In genomic region chr6:122392564-122393338, GRCh38 we compare ENCODE assay signal across 24 cellular contexts. TPM values are rescaled to one million over a fixed set of nuclear protein-coding genes. Genes with fewer than 3 reads are reported as not detected.
DNase-seq lines count a peak whose midpoint lies in the region; ATAC-seq, FAIRE-seq and TF ChIP-seq lines count a peak whose summit lies in the region.
"Had no signal": no experiment of that assay in that cellular context is flagged by ENCODE, and none has a peak within 500 bp of the region (broad histone marks: within the 10 kb centered on the region; RNA-seq: fewer than 3 reads in every experiment).

No MANE protein-coding gene starts in this region.

- no peaks in the 10 kb centered on the region for H3K9me3 Mint-ChIP-seq in activated CD4-positive, alpha-beta memory T cell treated with anti-CD3 and anti-CD28 coated beads for 36 hours
- H3K9me3 Mint-ChIP-seq in activated CD4-positive, alpha-beta memory T cell treated with anti-CD3 and anti-CD28 coated beads, Interleukin-2, amount 10 ng/mL, durations not matched to agents 7 days and 5 days: no peaks in the 10 kb centered on the region
- H3K9me3 Mint-ChIP-seq in GM23338: no peaks in the 10 kb centered on the region; the same call in 2 of the 3 replicates
- H3K9me3 Mint-ChIP-seq in nephron progenitor cell: no peaks in the 10 kb centered on the region

- H3F3A ChIP-seq in GM23338 (replicated peaks; ENCODE audit: low read depth): 0 out of 2 replicates have a peak, but pooled peaks cover 5% of the 10 kb centered on the region

- H3K9me3 ChIP-seq in K562 (replicated peaks; ENCODE audit: control insufficient read depth, insufficient read depth, low read depth, low read length): no peaks in the 10 kb centered on the region

- intact Hi-C loops in activated CD4-positive, alpha-beta memory T cell treated with anti-CD3 and anti-CD28 coated beads for 36 hours (cut with micrococcal nuclease): loop anchor here (1.0 kb wide), 2 partner anchors 30 to 79 kb away; partner anchors contain the start of gene SERINC1
- intact Hi-C loops in K562 (cut with micrococcal nuclease): no loop called here

- peak; percentile 31; the same call in 1 of the 2 replicates for TF ChIP-seq POLR2A in K562 (conservative IDR thresholded peaks at IDR 0.05)

- DNase-seq in activated CD4-positive, alpha-beta memory T cell treated with anti-CD3 and anti-CD28 coated beads for 36 hours: no peak
- DNase-seq in activated CD4-positive, alpha-beta memory T cell treated with anti-CD3 and anti-CD28 coated beads, Interleukin-2, amount 10 ng/mL, durations not matched to agents 7 days and 5 days: no peak
- peak; percentile 57 for DNase-seq in GM23338 (ENCODE audit: low spot score)
- no peak for DNase-seq in K562 (ENCODE audit: extremely low read depth in 1 of 4, low spot score in 3 of 4)
- DNase-seq in nephron progenitor cell: no peak
- no peak for DNase-seq in ACHN
- DNase-seq: 8988T; Calu3; DMS79 treated with DMSO at 0.1 percent for 48 hours; GF-D8; KBM-7; MV-4-11; NCI-H1105; NCI-H1436 treated with DMSO at 0.1 percent for 48 hours; NCI-H187 treated with DMSO at 0.1 percent for 48 hours; NCI-H446; NCI-H526; NCI-H82; NK-92 treated with Interleukin-12 subunit alpha and Interleukin-12 subunit beta, amount 100 ng/mL, for 24 hours; PC-3 had no signal

- H3K27me3 ChIP-seq in GM23338 (ENCODE audit: insufficient read depth) (peaks cover 100% of the 10 kb centered on the region), K562 (ENCODE audit: control insufficient read depth in 2 of 2, insufficient read depth in 2 of 2, low read length in 2 of 2) (no peaks in the 10 kb centered on the region)

- TF ChIP-seq CTCF in GM23338 (conservative IDR thresholded peaks at IDR 0.05; ENCODE audit: low read depth in 2 of 2): peak in 1 of 2 experiments; percentile 16; a peak in 1 of 4 replicates
- no peak for TF ChIP-seq CTCF in K562 (IDR thresholded peaks at IDR 0.05 in 2 of 3, conservative IDR thresholded peaks at IDR 0.05 in 1 of 3; ENCODE audit: insufficient read depth in 2 of 3, low read depth in 1 of 3, low read length in 3 of 3)
- no peak for TF ChIP-seq CTCF in nephron progenitor cell (IDR thresholded peaks at IDR 0.05)

- CTCF ChIA-PET in activated CD4-positive, alpha-beta memory T cell treated with anti-CD3 and anti-CD28 coated beads for 36 hours (lab: Charles Lee): interaction anchor here (0.8 to 3.4 kb wide), 4 partner anchors 10 to 137 kb away, joined by 3 to 24 read pairs (median 6); no protein-coding TSS in a partner anchor
- CTCF ChIA-PET in activated CD4-positive, alpha-beta memory T cell treated with anti-CD3 and anti-CD28 coated beads, Interleukin-2, amount 10 ng/mL, durations not matched to agents 7 days and 5 days (lab: Charles Lee): interaction anchor here (1.8 kb wide), 1 partner anchor 138 kb away, joined by 7 read pairs; no protein-coding TSS in a partner anchor
- CTCF ChIA-PET in K562 (lab: Yijun Ruan, JAX; ENCODE audit: low intra/inter-chr PET ratio): no interaction called here

- H3K36me3 ChIP-seq in GM23338 (ENCODE audit: insufficient read depth) (no peaks in the 10 kb centered on the region), K562 (ENCODE audit: control insufficient read depth, insufficient read depth, low read length) (no peaks in the 10 kb centered on the region)

- TF ChIP-seq RAD21 in K562 (CRISPR knock-in tag; conservative IDR thresholded peaks at IDR 0.05 in 1 of 2, IDR thresholded peaks at IDR 0.05 in 1 of 2): no peak

- H2AFZ ChIP-seq in GM23338: no peak overlapping the region
- H2AFZ ChIP-seq in K562 (ENCODE audit: low read depth, low read length): peak overlapping the region; percentile 89

- H3K27me3 Mint-ChIP-seq in activated CD4-positive, alpha-beta memory T cell treated with anti-CD3 and anti-CD28 coated beads for 36 hours: peaks cover 3% of the 10 kb centered on the region
- no peaks in the 10 kb centered on the region for H3K27me3 Mint-ChIP-seq in activated CD4-positive, alpha-beta memory T cell treated with anti-CD3 and anti-CD28 coated beads, Interleukin-2, amount 10 ng/mL, durations not matched to agents 7 days and 5 days
- H3K27me3 Mint-ChIP-seq in GM23338 (ENCODE audit: insufficient read depth, low read depth, poor library complexity) (peaks cover 88% of the 10 kb centered on the region), nephron progenitor cell (ENCODE audit: low read depth, poor library complexity) (peaks cover 42% of the 10 kb centered on the region)

- 29% methylated on average over 6 of the region's 6 CpGs for WGBS in K562 (ENCODE audit: insufficient coverage, low coverage, missing lambda C conversion rate)

- peaks cover 15% of the 10 kb centered on the region for H3K4me1 Mint-ChIP-seq in activated CD4-positive, alpha-beta memory T cell treated with anti-CD3 and anti-CD28 coated beads for 36 hours (ENCODE audit: low read depth)
- H3K4me1 Mint-ChIP-seq in activated CD4-positive, alpha-beta memory T cell treated with anti-CD3 and anti-CD28 coated beads, Interleukin-2, amount 10 ng/mL, durations not matched to agents 7 days and 5 days: peaks cover 3% of the 10 kb centered on the region
- H3K4me1 Mint-ChIP-seq in GM23338 (peaks cover 2% of the 10 kb centered on the region; the same call in 2 of the 3 replicates), nephron progenitor cell (no peaks in the 10 kb centered on the region)

- H4K20me1 ChIP-seq in GM23338 (replicated peaks; ENCODE audit: insufficient read depth): peaks cover 30% of the 10 kb centered on the region
- no peaks in the 10 kb centered on the region for H4K20me1 ChIP-seq in K562 (replicated peaks; ENCODE audit: control insufficient read depth, insufficient read depth, low read length)

- H3K4me3 Mint-ChIP-seq in activated CD4-positive, alpha-beta memory T cell treated with anti-CD3 and anti-CD28 coated beads for 36 hours: no peak overlapping the region
- H3K4me3 Mint-ChIP-seq in activated CD4-positive, alpha-beta memory T cell treated with anti-CD3 and anti-CD28 coated beads, Interleukin-2, amount 10 ng/mL, durations not matched to agents 7 days and 5 days: no peak overlapping the region
- no peak overlapping the region for H3K4me3 Mint-ChIP-seq in GM23338
- no peak overlapping the region for H3K4me3 Mint-ChIP-seq in nephron progenitor cell

- H3K27ac Mint-ChIP-seq in activated CD4-positive, alpha-beta memory T cell treated with anti-CD3 and anti-CD28 coated beads for 36 hours: peak overlapping the region; percentile 64
- no peak overlapping the region for H3K27ac Mint-ChIP-seq in activated CD4-positive, alpha-beta memory T cell treated with anti-CD3 and anti-CD28 coated beads, Interleukin-2, amount 10 ng/mL, durations not matched to agents 7 days and 5 days
- H3K27ac Mint-ChIP-seq in GM23338: no peak overlapping the region
- H3K27ac Mint-ChIP-seq in nephron progenitor cell: peak overlapping the region; percentile 29

- in situ Hi-C loops in K562 (cut with MboI) (no loop called here), ACHN (cut with HindIII; ENCODE audit: low pct_ligation_motif_present, low pct_unique_long_range_greater_than_20kb, low sequenced_read_pairs) (no loop called here)

- H3K9me1 ChIP-seq in K562 (ENCODE audit: control insufficient read depth, insufficient read depth, low read length): no peaks in the 10 kb centered on the region

- H3K4me3 ChIP-seq in GM23338 (no peak overlapping the region), K562 (no peak overlapping the region)

- no peaks in the 10 kb centered on the region for H3K36me3 Mint-ChIP-seq in activated CD4-positive, alpha-beta memory T cell treated with anti-CD3 and anti-CD28 coated beads for 36 hours
- no peaks in the 10 kb centered on the region for H3K36me3 Mint-ChIP-seq in activated CD4-positive, alpha-beta memory T cell treated with anti-CD3 and anti-CD28 coated beads, Interleukin-2, amount 10 ng/mL, durations not matched to agents 7 days and 5 days (ENCODE audit: low read depth)
- H3K36me3 Mint-ChIP-seq in GM23338 (ENCODE audit: low read depth) (no peaks in the 10 kb centered on the region), nephron progenitor cell (ENCODE audit: low read depth) (no peaks in the 10 kb centered on the region)

- no peaks in the 10 kb centered on the region for H3K79me2 ChIP-seq in GM23338 (replicated peaks; ENCODE audit: insufficient read depth)
- H3K79me2 ChIP-seq in K562 (ENCODE audit: control insufficient read depth, insufficient read depth, low read length): no peaks in the 10 kb centered on the region

- ATAC-seq in GM23338 (peak; percentile 88), K562 (peak; percentile 88), HG02884 (IDR thresholded peaks at IDR 0.05; ENCODE audit: unreplicated experiment) (no peak), esophagus mucosa (no peak)
- ATAC-seq: PC-3 had no signal

- no peak overlapping the region for H3K27ac ChIP-seq in GM23338 (ENCODE audit: low read depth)
- H3K27ac ChIP-seq in K562 (ENCODE audit: extremely low read depth, low read depth, low read length): peak overlapping the region; percentile 60; the same call in 2 of the 3 replicates

- no peak for TF ChIP-seq EP300 in K562 (IDR thresholded peaks at IDR 0.05; ENCODE audit: low read length)

- H3K4me1 ChIP-seq in GM23338 (ENCODE audit: insufficient read depth) (peaks cover 8% of the 10 kb centered on the region; the same call in 1 of the 2 replicates), K562 (replicated peaks in 1 of 2; ENCODE audit: control insufficient read depth in 2 of 2, insufficient read depth in 2 of 2, low read length in 2 of 2) (peaks cover 0 to 3% of the 10 kb centered on the region in 2 experiments; a peak in 3 of 5 replicates)

- H3K4me2 ChIP-seq in GM23338 (no peak overlapping the region), K562 (ENCODE audit: insufficient read depth, low read length) (no peak overlapping the region; the same call in 1 of the 2 replicates)

- no peak for FAIRE-seq in K562 (lab: Jason Lieb, UNC)
- FAIRE-seq: GM12891, HTR-8/SVneo had no signal

- H3K9ac ChIP-seq in K562 (ENCODE audit: insufficient read depth in 1 of 2, low read depth in 2 of 2, low read length in 2 of 2): peak overlapping the region in 1 of 2 experiments; percentile 31; a peak in 1 of 4 replicates

- no TSS peak for BruUV-seq in K562 (replicated peaks; lab: Mats Ljungman, UMichigan)

- POLR2A ChIA-PET in activated CD4-positive, alpha-beta memory T cell treated with anti-CD3 and anti-CD28 coated beads for 36 hours (lab: Charles Lee): interaction anchor here (2.1 kb wide), 1 partner anchor 79 kb away, joined by 5 read pairs; the partner anchor contains the start of gene SERINC1
- POLR2A ChIA-PET in activated CD4-positive, alpha-beta memory T cell treated with anti-CD3 and anti-CD28 coated beads, Interleukin-2, amount 10 ng/mL, durations not matched to agents 7 days and 5 days (lab: Charles Lee): no interaction called here
- POLR2A ChIA-PET in K562 (lab: Yijun Ruan, JAX): interaction anchor here (1.1 kb wide), 1 partner anchor 103 kb away, joined by 3 read pairs; no protein-coding TSS in a partner anchor

- no peaks in the 10 kb centered on the region for H3K9me2 ChIP-seq in GM23338 (ENCODE audit: insufficient read depth)

RNA-seq across cellular contexts. Expression of gene HSF2, which starts 6.7 kb away (rescaled TPM):
- total RNA-seq in activated CD4-positive, alpha-beta memory T cell treated with anti-CD3 and anti-CD28 coated beads for 36 hours: 10 to 100 TPM; 16.0 to 18.5 TPM
- total RNA-seq in activated CD4-positive, alpha-beta memory T cell treated with anti-CD3 and anti-CD28 coated beads, Interleukin-2, amount 10 ng/mL, durations not matched to agents 7 days and 5 days: 10 to 100 TPM; 12.0 to 13.3 TPM
- 17.8 and 18.1 TPM in 2 replicates for total RNA-seq in GM23338 (2014; rRNA removed; shearing (Covaris generic))
- polyA plus RNA-seq in GM23338 (2016; fragmentation: Nextera tagmentation; extraction: Ambion mirVana) (10.0 and 10.4 TPM in 2 replicates), K562 (2011; rRNA removed) (67.8 and 73.1 TPM in 2 replicates), K562 (2014; fragmentation: Illumina TruSeq; extraction: Trizol) (26.3 and 29.2 TPM in 2 replicates), K562 (2014; fragmentation: Nextera tagmentation; extraction: Ambion mirVana) (10 to 100 TPM; 27.2 to 39.0 TPM), K562 (2014; rRNA removed) (30.7 and 33.4 TPM in 2 replicates)
- 15.6 and 37.3 TPM in 2 replicates for total RNA-seq in K562 (2011; cell fraction: chromatin; rRNA removed; ENCODE audit: low replicate concordance)
- total RNA-seq in K562 (2011; cell fraction: nucleolus; rRNA removed): 8.2 and 21.1 TPM in 2 replicates
- 16.1 and 18.7 TPM in 2 replicates for total RNA-seq in K562 (2011; cell fraction: nucleoplasm; rRNA removed)
- total RNA-seq in K562 (2014; rRNA removed) (22.8 and 23.2 TPM in 2 replicates), K562 (2014; rRNA removed; fragmentation: Illumina TruSeq; extraction: Trizol) (29.7 and 31.1 TPM in 2 replicates), K562 (2015; rRNA removed; fragmentation: Illumina TruSeq; extraction: Trizol) (25.2 and 26.1 TPM in 2 replicates), K562 (2021) (19.1 and 19.7 TPM in 2 replicates), esophagus mucosa (4.7 TPM)
- 16.7 and 30.5 TPM in 2 replicates for polyA plus RNA-seq in K562 (2011; cell fraction: cytosol; rRNA removed)
- polyA plus RNA-seq in K562 (2011; cell fraction: nucleus; rRNA removed): 67.4 and 82.0 TPM in 2 replicates
- 13.0 and 13.7 TPM in 2 replicates for polyA plus RNA-seq in K562 (2012)
- 67.8 and 70.2 TPM in 2 replicates for polyA minus RNA-seq in K562 (2011; rRNA and poly(A)+ RNA removed)
- polyA minus RNA-seq in K562 (2011; cell fraction: cytosol; rRNA and poly(A)+ RNA removed): 18.6 and 24.0 TPM in 2 replicates
- 19.1 and 31.4 TPM in 2 replicates for polyA minus RNA-seq in K562 (2011; cell fraction: nucleus; rRNA and poly(A)+ RNA removed)

Comparison
In these comparisons a context has a peak if more than half of its experiments do, and no peak if none do; other contexts are left out.
1. H3K27ac Mint-ChIP-seq: peak in activated CD4-positive, alpha-beta memory T cell treated with anti-CD3 and anti-CD28 coated beads for 36 hours (single experiment) and nephron progenitor cell (single experiment); none in activated CD4-positive, alpha-beta memory T cell treated with anti-CD3 and anti-CD28 coated beads, Interleukin-2, amount 10 ng/mL, durations not matched to agents 7 days and 5 days (single experiment) and GM23338 (single experiment).
2. ATAC-seq: peak in GM23338 (single experiment) and K562 (single experiment); none in HG02884 (single experiment) and esophagus mucosa (single experiment).